ENCODE assay signal across 15 cellular contexts in genomic region chr21:26506951-26507350, GRCh38.
DNase-seq lines count a peak whose midpoint lies in the region; ATAC-seq and TF ChIP-seq lines count a peak whose summit lies in the region.
"Had no signal": no experiment of that assay in that cellular context is flagged by ENCODE, and none has a peak within 500 bp of the region (broad histone marks: within the 10 kb centered on the region; RNA-seq: fewer than 3 reads in every experiment).

No MANE protein-coding gene starts in this region.

- no peaks in the 10 kb centered on the region for H3K9me3 ChIP-seq in upper lobe of right lung
- H3K9me3 ChIP-seq: BLaER1 had no signal

- H3K9me3 Mint-ChIP-seq in T-cell: peaks cover 0 to 8% (median 0%) of the 10 kb centered on the region in 3 donors

- no peak overlapping the region for H3K4me3 Mint-ChIP-seq in T-cell
- H3K4me3 Mint-ChIP-seq: stimulated activated effector memory CD8-positive, alpha-beta T cell treated with anti-CD3 and anti-CD28 coated beads, Interleukin-12 subunit alpha, Interleukin-12 subunit beta, amount 100 ng/mL, for 72 hours had no signal

- H3K36me3 Mint-ChIP-seq in T-cell: no peaks in the 10 kb centered on the region
- H3K36me3 Mint-ChIP-seq: stimulated activated effector memory CD8-positive, alpha-beta T cell treated with anti-CD3 and anti-CD28 coated beads, Interleukin-12 subunit alpha, Interleukin-12 subunit beta, amount 100 ng/mL, for 72 hours had no signal

- ATAC-seq in GM18519 (IDR thresholded peaks at IDR 0.05; ENCODE audit: low FRiP score, unreplicated experiment) (no peak), upper lobe of right lung (no peak), T-cell (replicated peaks in 1 of 4) (no peak)
- ATAC-seq: stimulated activated effector memory CD8-positive, alpha-beta T cell treated with anti-CD3 and anti-CD28 coated beads, Interleukin-12 subunit alpha, Interleukin-12 subunit beta, amount 100 ng/mL, for 72 hours had no signal

- H3K27ac ChIP-seq in caudate nucleus (ENCODE audit: low read depth, low read length) (peak overlapping the region; percentile 54), upper lobe of right lung (no peak overlapping the region)
- H3K27ac ChIP-seq: BLaER1 had no signal

- TF ChIP-seq CTCF in kidney epithelial cell (IDR thresholded peaks at IDR 0.05; ENCODE audit: insufficient read depth, low read length, poor library complexity, severe bottlenecking) (no peak), upper lobe of right lung (IDR thresholded peaks at IDR 0.05) (no peak)

- H3K27me3 ChIP-seq in kidney epithelial cell (ENCODE audit: control insufficient read depth, insufficient read depth, low read length) (no peaks in the 10 kb centered on the region), upper lobe of right lung (no peaks in the 10 kb centered on the region)
- H3K27me3 ChIP-seq: BLaER1 had no signal

- H3K4me1 Mint-ChIP-seq in T-cell: no peaks in the 10 kb centered on the region
- H3K4me1 Mint-ChIP-seq: stimulated activated effector memory CD8-positive, alpha-beta T cell treated with anti-CD3 and anti-CD28 coated beads, Interleukin-12 subunit alpha, Interleukin-12 subunit beta, amount 100 ng/mL, for 72 hours had no signal

- H3K27me3 Mint-ChIP-seq in T-cell: peaks cover 0 to 3% of the 10 kb centered on the region in 2 donors

- intact Hi-C loops in upper lobe of right lung (cut with DNase I): no loop called here

- CTCF ChIA-PET in T-cell (lab: Charles Lee): no interaction called here

- DNase-seq in AG20443 (ENCODE audit: low spot score) (peak; percentile 66), MV-4-11 (lab: John Stamatoyannopoulos, UW) (peak; percentile 48), caudate nucleus (lab: John Stamatoyannopoulos, UW) (peak in 4 of 61 donors; percentile 11 to 59 (median 39)), kidney epithelial cell (ENCODE audit: low read depth) (peak; percentile 5), upper lobe of right lung (no peak), NCI-H2107 (lab: John Stamatoyannopoulos, UW) (no peak), T-cell (no peak)
- DNase-seq: activated naive CD4-positive, alpha-beta T cell treated with anti-CD3 and anti-CD28 coated beads, Interleukin-2, amount 50 U/mL, for 16 hours; cortex of kidney; NCI-H345; stimulated activated CD4-positive, alpha-beta T cell treated with anti-CD3 and anti-CD28 coated beads, Interleukin-1b, Interleukin-23, amount 100 ng/mL, for 48 hours; T1000 had no signal

- no peak overlapping the region for H3K27ac Mint-ChIP-seq in T-cell
- H3K27ac Mint-ChIP-seq: stimulated activated effector memory CD8-positive, alpha-beta T cell treated with anti-CD3 and anti-CD28 coated beads, Interleukin-12 subunit alpha, Interleukin-12 subunit beta, amount 100 ng/mL, for 72 hours had no signal

- H3K4me3 ChIP-seq in kidney epithelial cell (ENCODE audit: low read depth, low read length) (no peak overlapping the region), upper lobe of right lung (no peak overlapping the region)
- H3K4me3 ChIP-seq: BLaER1 had no signal

- no peaks in the 10 kb centered on the region for H3K4me1 ChIP-seq in upper lobe of right lung
- H3K4me1 ChIP-seq: BLaER1 had no signal

- no peaks in the 10 kb centered on the region for H3K36me3 ChIP-seq in kidney epithelial cell (ENCODE audit: control insufficient read depth, insufficient read depth, low read length)
- H3K36me3 ChIP-seq in upper lobe of right lung: no peaks in the 10 kb centered on the region
- H3K36me3 ChIP-seq: BLaER1 had no signal

- POLR2A ChIA-PET in T-cell (lab: Charles Lee): no interaction called here

Comparison
In these comparisons a context has a peak if more than half of its experiments do, and no peak if none do; other contexts are left out.
1. DNase-seq: peak in AG20443 (single experiment), MV-4-11 (single experiment) and kidney epithelial cell (single experiment); none in upper lobe of right lung (single experiment), NCI-H2107 (single experiment) and T-cell (0 of 34).